Comparison of ENCODE assay signal across 8 cellular contexts in genomic region chr21:34807146-34807880, GRCh38.
DNase-seq lines count a peak whose midpoint lies in the region; ATAC-seq, FAIRE-seq and TF ChIP-seq lines count a peak whose summit lies in the region.

No MANE protein-coding gene starts in this region.

- no peaks in the 10 kb centered on the region for H3K9me3 Mint-ChIP-seq in activated CD8-positive, alpha-beta T cell treated with anti-CD3 and anti-CD28 coated beads for 36 hours

- WGBS in esophagus, 2 donors, result 75 to 81% methylated on average over 7 of the region's 7 CpGs

- H3K4me1 Mint-ChIP-seq in activated CD8-positive, alpha-beta T cell treated with anti-CD3 and anti-CD28 coated beads for 36 hours (ENCODE audit: low read depth), result peaks cover 81% of the 10 kb centered on the region

- peak; percentile 91 for ATAC-seq in activated CD8-positive, alpha-beta T cell treated with anti-CD3 and anti-CD28 coated beads for 36 hours
- ATAC-seq in HG02981 (IDR thresholded peaks at IDR 0.05; ENCODE audit: unreplicated experiment), result no peak
- ATAC-seq in HG03342 (IDR thresholded peaks at IDR 0.05; ENCODE audit: unreplicated experiment), result no peak

- no peaks in the 10 kb centered on the region for H3K27me3 Mint-ChIP-seq in activated CD8-positive, alpha-beta T cell treated with anti-CD3 and anti-CD28 coated beads for 36 hours

- intact Hi-C loops in activated CD8-positive, alpha-beta T cell treated with anti-CD3 and anti-CD28 coated beads for 36 hours (cut with micrococcal nuclease), result loop anchor here (5.0 to 10.0 kb wide), 3 partner anchors 35 to 237 kb away; partner anchors contain the start of gene RUNX1

- peak overlapping the region; percentile 36 for H3K4me3 Mint-ChIP-seq in activated CD8-positive, alpha-beta T cell treated with anti-CD3 and anti-CD28 coated beads for 36 hours

- POLR2A ChIA-PET in activated CD8-positive, alpha-beta T cell treated with anti-CD3 and anti-CD28 coated beads for 36 hours (lab: Charles Lee), result interaction anchor here (0.6 to 2.0 kb wide), 5 partner anchors 43 to 669 kb away, joined by 3 to 9 read pairs (median 3); no protein-coding TSS in a partner anchor

- no peak overlapping the region for H3K4me3 ChIP-seq in esophagus (ENCODE audit: low read depth in 1 of 2, low read length in 2 of 2)

- FAIRE-seq in GM12892 (lab: Jason Lieb, UNC), result peak; percentile 33

- CTCF ChIA-PET in activated CD8-positive, alpha-beta T cell treated with anti-CD3 and anti-CD28 coated beads for 36 hours (lab: Charles Lee), result interaction anchor here (1.2 to 1.9 kb wide), 4 partner anchors 12 to 114 kb away, joined by 4 to 6 read pairs (median 5); no protein-coding TSS in a partner anchor

- DNase-seq in GM12892 (ENCODE audit: insufficient read length) (no peak), HT-29 (ENCODE audit: low spot score) (peak; percentile 71), GDM1 (lab: John Stamatoyannopoulos, UW) (no peak)
- DNase-seq in activated CD8-positive, alpha-beta T cell treated with anti-CD3 and anti-CD28 coated beads for 36 hours, result peak; percentile 87
- DNase-seq in stimulated activated CD4-positive, alpha-beta T cell treated with anti-CD3 and anti-CD28 coated beads, Interleukin-15, amount 100 ng/mL, for 1 hour (ENCODE audit: low read depth in 1 of 2, low spot score in 1 of 2), result peak; percentile 24 to 42

- no peak for TF ChIP-seq POLR2A in GM12892 (IDR thresholded peaks at IDR 0.05; ENCODE audit: low read depth, low read length)

- H3K27me3 ChIP-seq in esophagus (ENCODE audit: control insufficient read depth in 1 of 2, insufficient read depth in 2 of 2, low read length in 2 of 2), result no peaks in the 10 kb centered on the region

- peaks cover 0 to 15% of the 10 kb centered on the region in 2 donors for H3K4me1 ChIP-seq in esophagus (ENCODE audit: control insufficient read depth in 2 of 2, insufficient read depth in 2 of 2, low read length in 1 of 2)

- H3K27ac Mint-ChIP-seq in activated CD8-positive, alpha-beta T cell treated with anti-CD3 and anti-CD28 coated beads for 36 hours, result peak overlapping the region; percentile 88

- H3K36me3 ChIP-seq in esophagus (ENCODE audit: control insufficient read depth in 2 of 2, insufficient read depth in 2 of 2, low read length in 1 of 2), result peaks cover 0 to 2% of the 10 kb centered on the region in 2 donors

- H3K27ac ChIP-seq in esophagus (ENCODE audit: low read depth in 2 of 2, low read length in 1 of 2), result peak overlapping the region; percentile 88 to 92

- no peak for TF ChIP-seq CTCF in activated CD8-positive, alpha-beta T cell treated with anti-CD3 and anti-CD28 coated beads for 36 hours (IDR thresholded peaks at IDR 0.05)

- peaks cover 36% of the 10 kb centered on the region for H3K36me3 Mint-ChIP-seq in activated CD8-positive, alpha-beta T cell treated with anti-CD3 and anti-CD28 coated beads for 36 hours (ENCODE audit: low read depth)

- H3K9me3 ChIP-seq in esophagus (ENCODE audit: control insufficient read depth in 2 of 2, insufficient read depth in 1 of 2, low read depth in 1 of 2, low read length in 1 of 2), result no peaks in the 10 kb centered on the region

Comparison
In these comparisons a context has a peak if more than half of its experiments do, and no peak if none do; other contexts are left out.
1. DNase-seq: peak in HT-29 (single experiment), activated CD8-positive, alpha-beta T cell treated with anti-CD3 and anti-CD28 coated beads for 36 hours (single experiment) and stimulated activated CD4-positive, alpha-beta T cell treated with anti-CD3 and anti-CD28 coated beads, Interleukin-15, amount 100 ng/mL, for 1 hour (2 of 2); none in GM12892 (single experiment) and GDM1 (single experiment).